Comparison of ENCODE assay signal across 8 cellular contexts in the genomic region with DNA sequence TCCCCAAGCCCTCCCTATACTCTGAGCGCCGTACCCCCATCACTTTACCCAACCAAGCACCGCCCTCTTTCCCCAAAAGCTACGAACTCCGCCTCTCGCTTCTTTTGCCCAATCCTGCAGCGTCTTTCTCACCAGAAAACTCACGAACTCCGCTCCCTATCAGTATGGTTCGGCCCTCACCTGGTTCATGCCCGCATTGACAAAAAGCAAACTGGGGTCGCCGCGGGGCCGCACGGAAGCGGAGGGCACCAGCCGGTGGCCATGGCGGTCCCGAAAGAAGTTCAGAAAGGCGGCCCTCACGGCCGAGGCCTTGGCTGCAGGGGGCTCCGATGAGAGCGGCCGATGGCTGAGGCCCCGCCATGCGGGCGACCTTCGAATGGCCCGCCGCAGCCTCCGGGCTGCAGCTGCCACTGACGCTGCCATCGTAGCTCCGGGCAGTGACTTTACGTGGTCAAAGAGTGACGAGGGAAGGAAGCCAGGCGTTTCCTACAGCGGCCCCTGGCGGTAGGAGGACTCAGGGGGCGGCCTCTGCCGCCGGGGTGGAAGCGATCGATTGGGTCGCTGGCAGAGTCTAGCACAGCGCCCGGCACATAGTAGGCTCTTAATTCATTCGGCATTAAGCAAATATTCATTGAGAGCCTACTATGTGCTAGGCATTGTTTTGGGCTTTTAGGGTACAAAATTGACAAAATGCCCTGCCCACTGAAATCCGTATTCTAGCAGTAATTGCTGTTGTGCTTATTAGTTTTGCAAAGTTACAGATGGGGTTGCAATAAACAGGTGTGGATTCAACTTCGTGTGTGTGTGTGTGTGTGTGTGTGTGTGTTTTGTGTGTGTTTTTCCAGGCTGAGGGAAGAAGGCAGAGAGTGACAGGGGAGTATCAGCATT. TPM values are rescaled to one million over a fixed set of nuclear protein-coding genes. Genes with fewer than 3 reads are reported as not detected.
A peak's percentile ranks its signal among the peaks of the same experiment; 100 is the strongest.
DNase-seq lines count a peak whose midpoint lies in the region; ATAC-seq and TF ChIP-seq lines count a peak whose summit lies in the region.

A gene (minus strand): TSS at position 447 of the 888 bp plus-strand sequence. CDS start 24 bp downstream, at position 423.

- CTCF ChIA-PET in BJ (lab: Yijun Ruan, JAX): interaction anchor here (0.6 to 3.2 kb wide), 26 partner anchors 10 to 410 kb away, joined by 3 to 47 read pairs (median 4); a partner anchor contains a TSS

- H3K36me3 ChIP-seq in BJ (ENCODE audit: control insufficient read depth, insufficient read depth, low read length): peaks cover 16% of the 10 kb centered on the region

- POLR2A ChIA-PET in BJ (lab: Charles Lee): no interaction called here

- DNase-seq in BJ (ENCODE audit: low read depth) (peak; percentile 22), NCI-H460 (ENCODE audit: extremely low read depth, low read depth) (peak; percentile 79), choroid plexus epithelial cell (ENCODE audit: low read depth) (peak; percentile 86), kidney tubule cell (ENCODE audit: low spot score) (peak; percentile 86)
- peak; percentile 92 to 96 for DNase-seq in activated CD4-positive, alpha-beta T cell treated with anti-CD3 and anti-CD28 coated beads for 24 hours (ENCODE audit: low read depth in 2 of 2)
- peak; percentile 85 to 96 for DNase-seq in stimulated activated CD4-positive, alpha-beta T cell treated with anti-CD3 and anti-CD28 coated beads, Interleukin-1b, Interleukin-23, amount 100 ng/mL, for 1 hour (ENCODE audit: low read depth in 2 of 2)

- TF ChIP-seq CTCF in BJ (IDR thresholded peaks at IDR 0.05; ENCODE audit: insufficient read depth, low read depth, low read length): peak; percentile 100
- TF ChIP-seq CTCF in choroid plexus epithelial cell (conservative IDR thresholded peaks at IDR 0.05; ENCODE audit: low read depth, low read length): peak; percentile 98

- H3K4me3 ChIP-seq in BJ (ENCODE audit: low read depth, low read length): peak within 1 kb of the TSS; percentile 93
- H3K4me3 ChIP-seq in choroid plexus epithelial cell (ENCODE audit: low read depth, low read length): peak within 1 kb of the TSS; percentile 79

- ATAC-seq in GM19043 (IDR thresholded peaks at IDR 0.05; ENCODE audit: low read depth, unreplicated experiment): peak; percentile 93
- ATAC-seq in HG03378 (IDR thresholded peaks at IDR 0.05; ENCODE audit: unreplicated experiment): peak; percentile 93

- H3K27me3 ChIP-seq in BJ (ENCODE audit: control insufficient read depth, insufficient read depth, low read length): peaks cover 3% of the 10 kb centered on the region

RNA-seq across cellular contexts. Expression of the gene that starts here (rescaled TPM):
- 4.5 and 7.3 TPM in 2 replicates for polyA plus RNA-seq in BJ (2011; rRNA removed)
- 6.7 and 9.1 TPM in 2 replicates for polyA minus RNA-seq in BJ (2011; rRNA and poly(A)+ RNA removed)
- total RNA-seq in NCI-H460 (2014; rRNA removed; shearing (Covaris generic)): 7.8 and 8.5 TPM in 2 replicates
- polyA plus RNA-seq in NCI-H460 (2014; cell fraction: nucleus; rRNA removed): 17.3 and 24.0 TPM in 2 replicates

Comparison
In these comparisons a context has a peak if more than half of its experiments do, and no peak if none do; other contexts are left out.
1. Peak in every context shown above with its lines: DNase-seq, ATAC-seq and H3K4me3 ChIP-seq.
2. DNase-seq: peak in every context shown above with its lines; median percentile 94 in activated CD4-positive, alpha-beta T cell treated with anti-CD3 and anti-CD28 coated beads for 24 hours; 90 in stimulated activated CD4-positive, alpha-beta T cell treated with anti-CD3 and anti-CD28 coated beads, Interleukin-1b, Interleukin-23, amount 100 ng/mL, for 1 hour; 86 in choroid plexus epithelial cell; 86 in kidney tubule cell; 79 in NCI-H460; 22 in BJ.